Comparison of ENCODE assay signal across 8 cellular contexts in genomic region chr3:110314512-110315114, GRCh38.
DNase-seq lines count a peak whose midpoint lies in the region; ATAC-seq and TF ChIP-seq lines count a peak whose summit lies in the region.

No MANE protein-coding gene starts in this region.

- no peaks in the 10 kb centered on the region for H3K27me3 ChIP-seq in tibial nerve

- H3K4me1 ChIP-seq in tibial nerve = peaks cover 0 to 4% (median 0%) of the 10 kb centered on the region in 4 donors

- no peak for TF ChIP-seq POLR2A in tibial nerve (IDR thresholded peaks at IDR 0.05)

- TF ChIP-seq EP300 in tibial nerve (IDR thresholded peaks at IDR 0.05) = no peak

- WGBS in tibial nerve, 2 donors = 28 to 35% methylated on average over 7 of the region's 7 CpGs

- H3K36me3 ChIP-seq in tibial nerve = no peaks in the 10 kb centered on the region

- peak; percentile 58 to 69 (median 63) for TF ChIP-seq CTCF in tibial nerve (IDR thresholded peaks at IDR 0.05)

- no peaks in the 10 kb centered on the region for H3K9me3 ChIP-seq in tibial nerve

- no peak overlapping the region for H3K4me3 ChIP-seq in tibial nerve

- DNase-seq in DMS 273 treated with DMSO at 0.1 percent for 48 hours (lab: John Stamatoyannopoulos, UW) = peak; percentile 3
- DNase-seq in NOMO-1 treated with dmso at 0.1 percent for 144 hours (lab: John Stamatoyannopoulos, UW; ENCODE audit: unreplicated experiment) = peak; percentile 24
- peak; percentile 22 for DNase-seq in activated T-cell treated with anti-CD3 and anti-CD28 coated beads for 1 hour (ENCODE audit: low read depth)
- peak; percentile 45 for DNase-seq in fibroblast of peridontal ligament (ENCODE audit: extremely low read depth)
- peak; percentile 13 for DNase-seq in occipital lobe (lab: John Stamatoyannopoulos, UW)
- peak; percentile 15 to 79 for DNase-seq in tibial nerve (ENCODE audit: low spot score in 2 of 2)

- ATAC-seq in GM19468 (IDR thresholded peaks at IDR 0.05; ENCODE audit: extremely low read depth, unreplicated experiment) (peak; percentile 70), HG03558 (IDR thresholded peaks at IDR 0.05; ENCODE audit: extremely low read depth, unreplicated experiment) (peak; percentile 76)

- H3K27ac ChIP-seq in tibial nerve = no peak overlapping the region
